ENCODE assay signal across 18 cellular contexts in the genomic region with DNA sequence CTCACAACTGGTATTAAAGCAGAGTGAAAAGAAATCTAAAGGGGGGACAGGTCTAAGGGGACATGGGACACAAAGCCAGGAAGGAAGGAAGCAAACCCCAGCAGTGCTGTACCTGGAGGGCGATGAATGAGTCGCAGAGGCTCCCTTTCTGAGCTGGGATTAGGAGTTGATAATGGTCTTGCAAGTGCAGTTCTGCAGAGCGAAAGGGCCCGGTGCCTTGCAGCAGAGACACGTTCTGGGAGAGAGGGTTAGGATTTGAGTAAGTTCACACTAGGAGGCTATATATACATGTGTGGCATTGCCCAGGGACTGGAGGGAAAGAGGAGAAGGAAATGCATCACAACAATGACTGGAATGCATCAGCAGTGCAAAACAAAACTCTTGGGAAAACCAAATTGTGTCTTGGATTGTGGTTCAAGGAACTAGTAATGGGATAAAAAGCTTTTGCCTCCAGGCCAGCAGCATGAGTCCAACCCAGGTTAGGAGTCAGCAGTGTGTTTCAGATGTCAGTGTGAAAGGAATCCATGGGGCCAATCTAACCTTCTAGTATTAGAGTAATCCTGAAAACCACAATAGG. TPM values are rescaled to one million over a fixed set of nuclear protein-coding genes. Genes with fewer than 3 reads are reported as not detected.
DNase-seq lines count a peak whose midpoint lies in the region; ATAC-seq and TF ChIP-seq lines count a peak whose summit lies in the region.
"Had no signal": no experiment of that assay in that cellular context is flagged by ENCODE, and none has a peak within 500 bp of the region (broad histone marks: within the 10 kb centered on the region; RNA-seq: fewer than 3 reads in every experiment).

No MANE protein-coding gene starts in this region.

- peaks cover 6% of the 10 kb centered on the region for H3K27me3 Mint-ChIP-seq in neural progenitor cell (ENCODE audit: insufficient read depth, low read depth)

- H3F3A ChIP-seq in PC-3 (ENCODE audit: low read length, unreplicated experiment), result peaks cover 4% of the 10 kb centered on the region
- no peaks in the 10 kb centered on the region for H3F3A ChIP-seq in neural progenitor cell (ENCODE audit: low read depth)

- H3K4me2 ChIP-seq in PC-3 (ENCODE audit: low read length) (no peak overlapping the region), neural progenitor cell (no peak overlapping the region)

- H3K79me2 ChIP-seq in PC-3 (ENCODE audit: low read length), result no peaks in the 10 kb centered on the region
- H3K79me2 ChIP-seq in neural progenitor cell (ENCODE audit: low read depth), result no peaks in the 10 kb centered on the region

- H3K9me2 ChIP-seq in PC-3 (replicated peaks; ENCODE audit: low read length), result no peaks in the 10 kb centered on the region; the same call in 1 of the 2 replicates

- no peak overlapping the region for H3K27ac ChIP-seq in PC-3 (ENCODE audit: low read length)
- no peak overlapping the region for H3K27ac ChIP-seq in neural progenitor cell
- no peak overlapping the region for H3K27ac ChIP-seq in aorta (ENCODE audit: low read depth in 1 of 2, low read length in 2 of 2)
- H3K27ac ChIP-seq: cardiac muscle cell had no signal

- H3K4me3 Mint-ChIP-seq in neural progenitor cell, result no peak overlapping the region
- H3K4me3 Mint-ChIP-seq: activated CD4-positive, alpha-beta T cell treated with anti-CD3 and anti-CD28 coated beads for 36 hours; activated T-cell treated with anti-CD3 and anti-CD28 coated beads, Interleukin-2, amount 50 U/mL, for 4 hours; CD8-positive, alpha-beta T cell had no signal

- H3K36me3 ChIP-seq in PC-3 (ENCODE audit: low read depth, low read length) (no peaks in the 10 kb centered on the region), neural progenitor cell (no peaks in the 10 kb centered on the region), aorta (ENCODE audit: control insufficient read depth in 1 of 2, insufficient read depth in 2 of 2, low read length in 1 of 2) (no peaks in the 10 kb centered on the region)
- H3K36me3 ChIP-seq: cardiac muscle cell had no signal

- peak; percentile 97 for DNase-seq in EH (ENCODE audit: low read depth)
- peak; percentile 44 for DNase-seq in PC-3
- DNase-seq in dedifferentiated amniotic fluid mesenchymal stem cell (ENCODE audit: extremely low spot score), result peak; percentile 79
- peak; percentile 3 for DNase-seq in neural progenitor cell (ENCODE audit: low spot score)
- DNase-seq in aorta, result no peak
- DNase-seq: activated CD4-positive, alpha-beta T cell treated with anti-CD3 and anti-CD28 coated beads for 36 hours; activated T-cell treated with anti-CD3 and anti-CD28 coated beads, Interleukin-2, amount 50 U/mL, for 4 hours; CD8-positive, alpha-beta T cell; erythroblast; NCI-H1694 treated with DMSO at 0.1 percent for 48 hours; NCI-H82; substantia nigra had no signal

- TF ChIP-seq CTCF in PC-3 (conservative IDR thresholded peaks at IDR 0.05; ENCODE audit: low read depth, low read length), result no peak
- no peak for TF ChIP-seq CTCF in neural progenitor cell (IDR thresholded peaks at IDR 0.05)

- 72 to 75% methylated on average over 5 of the region's 5 CpGs for WGBS in aorta, 2 donors

- no peaks in the 10 kb centered on the region for H3K36me3 Mint-ChIP-seq in neural progenitor cell
- H3K36me3 Mint-ChIP-seq: CD8-positive, alpha-beta T cell had no signal

- no peak overlapping the region for H3K27ac Mint-ChIP-seq in neural progenitor cell
- H3K27ac Mint-ChIP-seq: activated CD4-positive, alpha-beta T cell treated with anti-CD3 and anti-CD28 coated beads for 36 hours; CD8-positive, alpha-beta T cell had no signal

- H3K9me3 Mint-ChIP-seq in neural progenitor cell, result peaks cover 5% of the 10 kb centered on the region
- H3K9me3 Mint-ChIP-seq: activated T-cell treated with anti-CD3 and anti-CD28 coated beads, Interleukin-2, amount 50 U/mL, for 4 hours; CD8-positive, alpha-beta T cell had no signal

- no TSS peak for BruUV-seq in PC-3 (replicated peaks; lab: Mats Ljungman, UMichigan)

- H3K4me1 Mint-ChIP-seq in neural progenitor cell, result peaks cover 22% of the 10 kb centered on the region
- H3K4me1 Mint-ChIP-seq: activated CD4-positive, alpha-beta T cell treated with anti-CD3 and anti-CD28 coated beads for 36 hours had no signal

- H3K4me1 ChIP-seq in PC-3 (ENCODE audit: insufficient read depth, low read length) (peaks cover 34% of the 10 kb centered on the region), neural progenitor cell (no peaks in the 10 kb centered on the region), aorta (ENCODE audit: control insufficient read depth in 1 of 2, insufficient read depth in 2 of 2, low read length in 2 of 2) (peaks cover 0 to 1% of the 10 kb centered on the region in 2 donors)

- no peak overlapping the region for H3K4me3 ChIP-seq in PC-3 (ENCODE audit: low read length)
- H3K4me3 ChIP-seq in neural progenitor cell, result no peak overlapping the region
- H3K4me3 ChIP-seq in aorta (ENCODE audit: low read length in 2 of 2), result no peak overlapping the region
- H3K4me3 ChIP-seq: cardiac muscle cell, GM12878 had no signal

- no peak for ATAC-seq in PC-3
- ATAC-seq in HG02852 (IDR thresholded peaks at IDR 0.05; ENCODE audit: unreplicated experiment), result no peak
- no peak for ATAC-seq in HG03039 (IDR thresholded peaks at IDR 0.05; ENCODE audit: unreplicated experiment)
- no peak for ATAC-seq in HG03175 (IDR thresholded peaks at IDR 0.05; ENCODE audit: unreplicated experiment)
- no peak for ATAC-seq in aorta (ENCODE audit: low FRiP score)
- ATAC-seq: activated CD4-positive, alpha-beta T cell treated with anti-CD3 and anti-CD28 coated beads for 36 hours; activated T-cell treated with anti-CD3 and anti-CD28 coated beads, Interleukin-2, amount 50 U/mL, for 4 hours; CD8-positive, alpha-beta T cell; GM12878; HCT116 had no signal

- H4K20me1 ChIP-seq in PC-3 (ENCODE audit: low read length) (no peaks in the 10 kb centered on the region), neural progenitor cell (ENCODE audit: low read depth) (peaks cover 3% of the 10 kb centered on the region)

- CTCF ChIA-PET in PC-3 (lab: Charles Lee), result no interaction called here

- POLR2A ChIA-PET in PC-3 (lab: Charles Lee; ENCODE audit: unreplicated experiment), result no interaction called here

- intact Hi-C loops in PC-3 (cut with micrococcal nuclease), result loop anchor here (5.0 kb wide), 1 partner anchor 212 kb away; no protein-coding TSS in a partner anchor
- intact Hi-C loops in aorta (cut with DNase I), result loop anchor here in 1 of 2 donors (5.0 kb wide), 1 partner anchor 43 kb away; no protein-coding TSS in a partner anchor

- H3K9ac ChIP-seq in PC-3 (ENCODE audit: low read length), result no peak overlapping the region
- H3K9ac ChIP-seq in neural progenitor cell, result no peak overlapping the region

- no peaks in the 10 kb centered on the region for H3K27me3 ChIP-seq in PC-3 (ENCODE audit: low read length)
- H3K27me3 ChIP-seq in neural progenitor cell, result peaks cover 68% of the 10 kb centered on the region
- no peaks in the 10 kb centered on the region for H3K27me3 ChIP-seq in aorta (ENCODE audit: control insufficient read depth in 1 of 2, insufficient read depth in 2 of 2, low read length in 1 of 2)
- H3K27me3 ChIP-seq: cardiac muscle cell had no signal

- H2AFZ ChIP-seq in PC-3 (ENCODE audit: low read length) (no peak overlapping the region), neural progenitor cell (replicated peaks) (no peak overlapping the region)

- H3K9me3 ChIP-seq in PC-3 (ENCODE audit: low read length), result no peaks in the 10 kb centered on the region
- no peaks in the 10 kb centered on the region for H3K9me3 ChIP-seq in neural progenitor cell (ENCODE audit: low read depth)
- H3K9me3 ChIP-seq in aorta (ENCODE audit: control insufficient read depth, low read length), result no peaks in the 10 kb centered on the region

RNA-seq across cellular contexts. Expression of a gene that starts 38.8 kb away (rescaled TPM):
- total RNA-seq in PC-3 (2014; rRNA removed), result 10.4 and 15.7 TPM in 2 replicates
- total RNA-seq in neural progenitor cell (ENCODE audit: low replicate concordance), result 2.2 TPM in 2 replicates
- 10 to 100 TPM; 67.6 to 69.6 TPM for total RNA-seq in aorta
- 10 to 100 TPM in 1 of 2 donors, 1 to 10 TPM in 1; 2.4 to 11.8 TPM for polyA plus RNA-seq in aorta
- total RNA-seq: CD8-positive, alpha-beta T cell had no signal
- polyA plus RNA-seq: GM12878 had no signal

Comparison
In these comparisons a context has a peak if more than half of its experiments do, and no peak if none do; other contexts are left out.
1. DNase-seq: peak in EH (single experiment), PC-3 (single experiment), dedifferentiated amniotic fluid mesenchymal stem cell (single experiment) and neural progenitor cell (single experiment); none in aorta (0 of 2).